In the genomic region with DNA sequence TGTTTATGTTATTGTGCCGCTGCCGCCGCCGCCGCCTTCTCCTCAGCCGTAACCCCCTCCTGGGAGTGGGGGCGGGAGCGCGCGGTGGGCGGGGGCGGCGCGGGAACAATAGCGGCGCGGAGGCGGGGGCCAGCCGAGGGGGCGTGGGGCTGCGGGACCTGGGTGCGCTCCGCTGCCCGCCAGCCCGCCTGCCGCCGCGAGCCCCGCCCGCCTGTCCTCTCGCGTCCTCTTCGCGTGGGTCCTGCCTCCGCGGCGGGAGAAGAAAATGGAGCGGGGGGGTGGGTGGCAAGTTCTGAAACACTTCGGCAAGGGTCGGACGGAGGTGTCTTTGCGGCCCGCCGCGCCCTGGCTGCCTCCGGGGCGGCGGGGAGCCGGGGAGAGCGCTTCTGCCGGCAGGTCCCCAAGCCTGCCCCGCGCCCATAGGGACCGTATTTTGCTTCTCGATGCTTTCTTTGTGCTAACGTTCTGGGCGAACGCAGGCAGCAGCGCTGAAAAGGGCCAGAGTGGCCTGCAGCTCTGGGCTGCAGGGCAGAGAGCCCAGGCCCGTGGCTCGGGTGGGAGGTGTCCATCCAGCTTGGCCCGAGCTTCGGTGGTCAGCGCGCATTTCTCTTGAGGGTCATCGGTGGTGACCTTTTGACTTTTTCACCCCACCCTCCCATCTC, we compare ENCODE assay signal across 8 cellular contexts. TPM values are rescaled to one million over a fixed set of nuclear protein-coding genes. Genes with fewer than 3 reads are reported as not detected.
DNase-seq lines count a peak whose midpoint lies in the region; ATAC-seq and TF ChIP-seq lines count a peak whose summit lies in the region.

No MANE protein-coding gene starts in this region.

- peak overlapping the region; percentile 76 for H3K4me3 ChIP-seq in Jurkat, Clone E6-1 (ENCODE audit: low read length)
- peak overlapping the region; percentile 79 for H3K4me3 ChIP-seq in choroid plexus epithelial cell (ENCODE audit: low read depth, low read length)
- H3K4me3 ChIP-seq in liver (ENCODE audit: low read depth in 1 of 3, low read length in 3 of 3) = peak overlapping the region; percentile 67 to 97 (median 80)

- WGBS in liver = under 1% methylated on average over 66 of the region's 66 CpGs

- H3K27ac ChIP-seq in liver (ENCODE audit: low read depth in 1 of 2, low read length in 2 of 2) = peak overlapping the region; percentile 83 to 95

- no peak for TF ChIP-seq RAD21 in liver (IDR thresholded peaks at IDR 0.05)

- TF ChIP-seq CTCF in choroid plexus epithelial cell (conservative IDR thresholded peaks at IDR 0.05; ENCODE audit: low read depth, low read length) (no peak), liver (IDR thresholded peaks at IDR 0.05; ENCODE audit: low read depth, low read length, missing input control) (no peak)

- peak overlapping the region; percentile 13 to 38 for H3K9ac ChIP-seq in liver (ENCODE audit: low read depth in 1 of 2, low read length in 2 of 2)

- ATAC-seq in GM21717 (IDR thresholded peaks at IDR 0.05; ENCODE audit: unreplicated experiment) (peak; percentile 30), HG03469 (IDR thresholded peaks at IDR 0.05; ENCODE audit: unreplicated experiment) (no peak)

- no peaks in the 10 kb centered on the region for H3K27me3 ChIP-seq in liver (ENCODE audit: control insufficient read depth in 4 of 4, insufficient read depth in 4 of 4, low read length in 3 of 4)

- H3K4me1 ChIP-seq in liver (ENCODE audit: control insufficient read depth in 4 of 4, insufficient read depth in 4 of 4, low read length in 3 of 4) = peaks cover 5 to 30% (median 24%) of the 10 kb centered on the region in 4 donors

- H3K9me3 ChIP-seq in liver (ENCODE audit: control insufficient read depth in 4 of 4, low read length in 3 of 4) = no peaks in the 10 kb centered on the region

- peak; percentile 86 for DNase-seq in GM03348 (ENCODE audit: low spot score)
- DNase-seq in Jurkat, Clone E6-1 (ENCODE audit: low read depth, low spot score) = no peak
- peak; percentile 73 for DNase-seq in UCSD-AML1 (lab: John Stamatoyannopoulos, UW; ENCODE audit: unreplicated experiment)
- peak; percentile 46 for DNase-seq in choroid plexus epithelial cell (ENCODE audit: low read depth)
- peak; percentile 26 to 47 (median 28) for DNase-seq in stimulated activated CD4-positive, alpha-beta T cell treated with anti-CD3 and anti-CD28 coated beads, TNF-alpha, amount 100 ng/mL, for 24 hours (ENCODE audit: low read depth in 3 of 3)

- H3K36me3 ChIP-seq in liver (ENCODE audit: control insufficient read depth in 4 of 4, insufficient read depth in 3 of 4, low read depth in 1 of 4, low read length in 3 of 4) = peaks cover 0 to 1% (median 0%) of the 10 kb centered on the region in 4 donors

TF ChIP-seq in liver, 16 proteins besides CTCF, POLR2A, EP300 and RAD21:
- TF ChIP-seq GABPA (IDR thresholded peaks at IDR 0.05 in 1 of 2, conservative IDR thresholded peaks at IDR 0.05 in 1 of 2) (no peak), NR2F2 (IDR thresholded peaks at IDR 0.05) (peak; percentile 75), YY1 (IDR thresholded peaks at IDR 0.05) (peak; percentile 16)

RNA-seq across cellular contexts. Expression of a gene that starts 0.5 kb away (rescaled TPM):
- polyA plus RNA-seq in Jurkat, Clone E6-1 (2012; ENCODE audit: insufficient read depth, insufficient read length) = 66.5 TPM
- total RNA-seq in liver = 10 to 100 TPM; 23.7 to 51.6 TPM
- polyA plus RNA-seq in liver = 10 to 100 TPM; 14.9 to 26.0 TPM

RNA-seq across cellular contexts. Expression of a gene that starts 32.5 kb away (rescaled TPM):
- polyA plus RNA-seq in Jurkat, Clone E6-1 (2012; ENCODE audit: insufficient read depth, insufficient read length) = not detected
- under 1 TPM in 1 of 2 donors, not detected in 1; 0.28 TPM for total RNA-seq in liver
- not detected for polyA plus RNA-seq in liver
